Comparison of ENCODE assay signal across 27 cellular contexts in the genomic region with DNA sequence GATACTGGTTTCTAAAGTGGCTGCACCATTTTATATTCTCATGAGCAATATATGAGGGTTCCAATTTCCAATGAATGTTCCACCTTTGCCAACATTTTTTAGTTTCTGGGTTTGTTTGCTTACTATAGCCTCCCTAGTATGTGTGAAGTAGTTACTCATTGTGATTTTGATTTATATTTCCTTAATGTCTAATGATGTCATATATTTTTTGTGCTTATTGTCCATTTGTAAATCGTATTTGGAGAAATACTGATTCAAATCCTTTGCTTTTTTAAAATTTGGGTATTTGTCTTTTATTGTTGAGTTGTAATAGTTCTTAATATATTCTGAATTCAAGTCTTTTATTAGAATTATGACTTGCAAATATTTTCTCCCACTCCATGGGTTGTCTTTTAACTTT.
"Had no signal": no experiment of that assay in that cellular context is flagged by ENCODE, and none has a peak within 500 bp of the region (broad histone marks: within the 10 kb centered on the region; RNA-seq: fewer than 3 reads in every experiment).

No MANE protein-coding gene starts in this region.

- DNase-seq: stimulated activated CD4-positive, alpha-beta T cell treated with anti-CD3 and anti-CD28 coated beads, Interleukin-2, amount 100 ng/mL, for 48 hours; stimulated activated CD4-positive, alpha-beta T cell treated with anti-CD3 and anti-CD28 coated beads, Interleukin-4, amount 100 ng/mL, for 1 hour; stimulated activated CD4-positive, alpha-beta T cell treated with anti-CD3 and anti-CD28 coated beads, Interleukin-4, amount 100 ng/mL, for 24 hours; stimulated activated CD4-positive, alpha-beta T cell treated with anti-CD3 and anti-CD28 coated beads, Interleukin-4, amount 100 ng/mL, for 4 hours; stimulated activated CD8-positive, alpha-beta memory T cell treated with anti-CD3 and anti-CD28 coated beads, Interleukin-4, amount 100 ng/mL, for 48 hours; stimulated activated naive B cell treated with anti-CD40 and anti-IgM and Interleukin-4, amounts not matched to agents 10 μg/mL and 1 μg/mL and 100 μg/mL, for 72 hours; stimulated activated naive CD4-positive, alpha-beta T cell; stimulated activated naive CD4-positive, alpha-beta T cell treated with Interleukin-2 at 50 U/mL for 16 hours; stimulated activated naive CD8-positive, alpha-beta T cell treated with anti-CD3 and anti-CD28 coated beads, Interleukin-15, amount 100 ng/mL, for 72 hours; stimulated activated naive CD8-positive, alpha-beta T cell treated with anti-CD3 and anti-CD28 coated beads, Interleukin-15, Interleukin-2, amounts not matched to agents 100 U/mL and 50 U/mL, for 24 hours; stomach; substantia nigra; testis; thyroid gland; tibial artery; transverse colon; trophoblast cell; upper lobe of left lung; upper lobe of right lung; uterus had no signal

- H3K27ac ChIP-seq: stomach, suprapubic skin, testis, thoracic aorta, thyroid gland, tibial artery, tibial nerve, transverse colon, upper lobe of left lung, upper lobe of right lung, uterus, vagina had no signal

- H3K4me1 ChIP-seq: suprapubic skin, testis, thyroid gland, tibial artery, transverse colon, upper lobe of left lung, upper lobe of right lung, uterus, vagina had no signal

- H3K4me3 ChIP-seq: stomach, suprapubic skin, testis, thoracic aorta, thyroid gland, tibial artery, tibial nerve, transverse colon, upper lobe of left lung, upper lobe of right lung, uterus, vagina had no signal

- H3K36me3 ChIP-seq: stomach, suprapubic skin, thoracic aorta, thyroid gland, tibial artery, tibial nerve, transverse colon, upper lobe of left lung, upper lobe of right lung, uterus, vagina had no signal

- H3K27me3 ChIP-seq: stomach, suprapubic skin, testis, thyroid gland, tibial artery, tibial nerve, transverse colon, upper lobe of left lung, upper lobe of right lung, uterus, vagina had no signal

- FAIRE-seq: urothelium cell line had no signal

- ATAC-seq: stimulated activated effector memory CD8-positive, alpha-beta T cell treated with anti-CD3 and anti-CD28 coated beads, Interleukin-12 subunit alpha, Interleukin-12 subunit beta, amount 100 ng/mL, for 72 hours; stimulated activated memory B cell treated with anti-CD40 and anti-IgM and Interleukin-4, amounts not matched to agents 10 μg/mL and 1 μg/mL and 100 μg/mL, for 72 hours; stimulated activated naive B cell treated with anti-CD40 and anti-IgM and Interleukin-4, amounts not matched to agents 10 μg/mL and 1 μg/mL and 100 μg/mL, for 72 hours; stimulated activated naive CD8-positive, alpha-beta T cell treated with anti-CD3 and anti-CD28 coated beads, Interleukin-15, amount 100 ng/mL, for 72 hours; stimulated activated naive CD8-positive, alpha-beta T cell treated with anti-CD3 and anti-CD28 coated beads, Interleukin-15, Interleukin-2, amounts not matched to agents 100 U/mL and 50 U/mL, for 24 hours; upper lobe of right lung had no signal

- H3K9me3 ChIP-seq: stomach, suprapubic skin, testis, thoracic aorta, thyroid gland, tibial artery, transverse colon, upper lobe of left lung, upper lobe of right lung, uterus had no signal
